In genomic region chr9:124450241-124450924, GRCh38 we compare ENCODE assay signal across 11 cellular contexts. TPM values are rescaled to one million over a fixed set of nuclear protein-coding genes. Genes with fewer than 3 reads are reported as not detected.
DNase-seq lines count a peak whose midpoint lies in the region; ATAC-seq and TF ChIP-seq lines count a peak whose summit lies in the region.
"Had no signal": no experiment of that assay in that cellular context is flagged by ENCODE, and none has a peak within 500 bp of the region (broad histone marks: within the 10 kb centered on the region; RNA-seq: fewer than 3 reads in every experiment).

A gene with protein sequence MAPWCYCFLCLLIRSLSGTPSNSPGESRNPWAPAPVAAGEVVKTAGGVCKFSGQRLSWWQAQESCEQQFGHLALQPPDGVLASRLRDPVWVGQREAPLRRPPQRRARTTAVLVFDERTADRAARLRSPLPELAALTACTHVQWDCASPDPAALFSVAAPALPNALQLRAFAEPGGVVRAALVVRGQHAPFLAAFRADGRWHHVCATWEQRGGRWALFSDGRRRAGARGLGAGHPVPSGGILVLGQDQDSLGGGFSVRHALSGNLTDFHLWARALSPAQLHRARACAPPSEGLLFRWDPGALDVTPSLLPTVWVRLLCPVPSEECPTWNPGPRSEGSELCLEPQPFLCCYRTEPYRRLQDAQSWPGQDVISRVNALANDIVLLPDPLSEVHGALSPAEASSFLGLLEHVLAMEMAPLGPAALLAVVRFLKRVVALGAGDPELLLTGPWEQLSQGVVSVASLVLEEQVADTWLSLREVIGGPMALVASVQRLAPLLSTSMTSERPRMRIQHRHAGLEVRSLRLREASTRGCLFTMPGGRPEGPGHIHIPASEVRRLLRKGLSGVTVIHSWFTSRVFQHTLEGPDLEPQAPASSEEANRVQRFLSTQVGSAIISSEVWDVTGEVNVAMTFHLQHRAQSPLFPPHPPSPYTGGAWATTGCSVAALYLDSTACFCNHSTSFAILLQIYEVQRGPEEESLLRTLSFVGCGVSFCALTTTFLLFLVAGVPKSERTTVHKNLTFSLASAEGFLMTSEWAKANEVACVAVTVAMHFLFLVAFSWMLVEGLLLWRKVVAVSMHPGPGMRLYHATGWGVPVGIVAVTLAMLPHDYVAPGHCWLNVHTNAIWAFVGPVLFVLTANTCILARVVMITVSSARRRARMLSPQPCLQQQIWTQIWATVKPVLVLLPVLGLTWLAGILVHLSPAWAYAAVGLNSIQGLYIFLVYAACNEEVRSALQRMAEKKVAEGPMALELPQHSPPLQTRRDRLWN (plus strand): TSS chr9:124450451. CDS start chr9:124451667, 1,216 bp downstream.

- CTCF ChIA-PET in PC-3 (lab: Charles Lee) = no interaction called here

- H3K9me2 ChIP-seq in PC-3 (replicated peaks; ENCODE audit: low read length) = no peaks in the 10 kb centered on the region

- no peaks in the 10 kb centered on the region for H3K79me2 ChIP-seq in PC-3 (ENCODE audit: low read length)

- POLR2A ChIA-PET in PC-3 (lab: Charles Lee; ENCODE audit: unreplicated experiment) = no interaction called here

- no peak within 1 kb of the TSS for H3K4me3 ChIP-seq in PC-3 (ENCODE audit: low read length)

- no peak for TF ChIP-seq CTCF in PC-3 (conservative IDR thresholded peaks at IDR 0.05; ENCODE audit: low read depth, low read length)
- no peak for TF ChIP-seq CTCF in glutamatergic neuron (IDR thresholded peaks at IDR 0.05; ENCODE audit: partially characterized antibody, unreplicated experiment)

- H2AFZ ChIP-seq in PC-3 (ENCODE audit: low read length) = no peak within 1 kb of the TSS

- intact Hi-C loops in PC-3 (cut with micrococcal nuclease) = no loop called here

- H4K20me1 ChIP-seq in PC-3 (ENCODE audit: low read length) = no peaks in the 10 kb centered on the region

- H3K4me1 ChIP-seq in PC-3 (ENCODE audit: insufficient read depth, low read length) = no peaks in the 10 kb centered on the region

- no peaks in the 10 kb centered on the region for H3K36me3 ChIP-seq in PC-3 (ENCODE audit: low read depth, low read length)

- no peak within 1 kb of the TSS for H3K4me2 ChIP-seq in PC-3 (ENCODE audit: low read length)

- no TSS peak for BruUV-seq in PC-3 (replicated peaks; lab: Mats Ljungman, UMichigan)

- no peak within 1 kb of the TSS for H3K9ac ChIP-seq in PC-3 (ENCODE audit: low read length)

- no peak for ATAC-seq in PC-3
- no peak for ATAC-seq in GM21367 (IDR thresholded peaks at IDR 0.05; ENCODE audit: unreplicated experiment)
- no peak for ATAC-seq in GM18519 (IDR thresholded peaks at IDR 0.05; ENCODE audit: low FRiP score, unreplicated experiment)
- ATAC-seq: CD8-positive, alpha-beta T cell had no signal

- H3K27ac Mint-ChIP-seq in glutamatergic neuron (ENCODE audit: unreplicated experiment) = no peak within 1 kb of the TSS
- H3K27ac Mint-ChIP-seq: activated naive CD4-positive, alpha-beta T cell treated with anti-CD3 and anti-CD28 coated beads, Interleukin-2, amount 50 U/mL, for 24 hours; CD8-positive, alpha-beta T cell had no signal

- H3K36me3 Mint-ChIP-seq in glutamatergic neuron (ENCODE audit: unreplicated experiment) = no peaks in the 10 kb centered on the region
- H3K36me3 Mint-ChIP-seq: activated naive CD4-positive, alpha-beta T cell treated with anti-CD3 and anti-CD28 coated beads, Interleukin-2, amount 50 U/mL, for 24 hours; CD8-positive, alpha-beta T cell had no signal

- peaks cover 4% of the 10 kb centered on the region for H3K9me3 Mint-ChIP-seq in glutamatergic neuron (ENCODE audit: unreplicated experiment)
- H3K9me3 Mint-ChIP-seq: activated naive CD4-positive, alpha-beta T cell treated with anti-CD3 and anti-CD28 coated beads, Interleukin-2, amount 50 U/mL, for 24 hours; CD8-positive, alpha-beta T cell had no signal

- no peak within 1 kb of the TSS for H3K27ac ChIP-seq in PC-3 (ENCODE audit: low read length)

- peak within 1 kb of the TSS; percentile 55 for H3K4me3 Mint-ChIP-seq in glutamatergic neuron (ENCODE audit: unreplicated experiment)
- H3K4me3 Mint-ChIP-seq: activated naive CD4-positive, alpha-beta T cell treated with anti-CD3 and anti-CD28 coated beads, Interleukin-2, amount 50 U/mL, for 24 hours; CD8-positive, alpha-beta T cell had no signal

- H3F3A ChIP-seq in PC-3 (ENCODE audit: low read length, unreplicated experiment) = no peaks in the 10 kb centered on the region

- H3K27me3 Mint-ChIP-seq in glutamatergic neuron (ENCODE audit: unreplicated experiment) = peaks cover 9% of the 10 kb centered on the region

- peak; percentile 60 for DNase-seq in activated CD8-positive, alpha-beta memory T cell treated with anti-CD3 and anti-CD28 coated beads, Interleukin-2, amount 50 U/mL, for 48 hours
- DNase-seq in activated CD8-positive, alpha-beta memory T cell treated with anti-CD3 and anti-CD28 coated beads for 24 hours = no peak
- DNase-seq in PC-3 = peak; percentile 20
- DNase-seq in glutamatergic neuron = peak; percentile 77
- peak; percentile 42 for DNase-seq in stimulated activated CD8-positive, alpha-beta memory T cell treated with anti-CD3 and anti-CD28 coated beads, Interleukin-4, amount 100 ng/mL, for 48 hours
- no peak for DNase-seq in NCI-H1694 (lab: John Stamatoyannopoulos, UW)

- no peaks in the 10 kb centered on the region for H3K9me3 ChIP-seq in PC-3 (ENCODE audit: low read length)

- peaks cover 2% of the 10 kb centered on the region for H3K4me1 Mint-ChIP-seq in glutamatergic neuron (ENCODE audit: low read depth, unreplicated experiment)
- H3K4me1 Mint-ChIP-seq: activated naive CD4-positive, alpha-beta T cell treated with anti-CD3 and anti-CD28 coated beads, Interleukin-2, amount 50 U/mL, for 24 hours had no signal

- no peaks in the 10 kb centered on the region for H3K27me3 ChIP-seq in PC-3 (ENCODE audit: low read length)

RNA-seq across cellular contexts. Expression of the gene that starts here (rescaled TPM):
- total RNA-seq in PC-3 (2014; rRNA removed) (not detected in 2 replicates), glutamatergic neuron (ENCODE audit: unreplicated experiment) (not detected)
- total RNA-seq: CD8-positive, alpha-beta T cell; myocyte had no signal

Comparison
In these comparisons a context has a peak if more than half of its experiments do, and no peak if none do; other contexts are left out.
1. DNase-seq: peak in activated CD8-positive, alpha-beta memory T cell treated with anti-CD3 and anti-CD28 coated beads, Interleukin-2, amount 50 U/mL, for 48 hours (single experiment) and stimulated activated CD8-positive, alpha-beta memory T cell treated with anti-CD3 and anti-CD28 coated beads, Interleukin-4, amount 100 ng/mL, for 48 hours (single experiment); none in activated CD8-positive, alpha-beta memory T cell treated with anti-CD3 and anti-CD28 coated beads for 24 hours (single experiment) and NCI-H1694 (single experiment).
2. Peak in DNase-seq in PC-3; RNA of the gene not detected or under 1 TPM.
3. Peak in DNase-seq in glutamatergic neuron; RNA of the gene not detected or under 1 TPM.